ENCODE assay signal across 29 cellular contexts in the genomic region with DNA sequence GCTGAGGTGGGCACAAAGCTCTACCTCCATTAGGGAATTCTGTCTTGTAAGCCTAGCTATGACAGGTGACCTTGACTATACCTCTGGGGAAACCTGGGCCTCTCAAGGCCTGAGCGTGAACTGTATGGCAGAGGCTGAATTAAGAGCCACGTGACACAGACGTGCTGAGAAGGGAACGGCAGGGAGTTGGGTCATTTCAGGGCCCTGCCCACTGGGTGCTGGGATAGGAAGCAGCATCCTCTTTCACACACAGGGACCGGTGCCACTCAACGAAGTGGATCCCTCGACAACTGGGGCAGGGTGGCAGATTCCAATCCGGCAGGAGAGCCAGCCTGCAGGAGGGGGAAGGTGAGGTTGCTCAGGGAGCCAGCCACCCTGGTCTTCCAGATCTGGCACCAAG. TPM values are rescaled to one million over a fixed set of nuclear protein-coding genes. Genes with fewer than 3 reads are reported as not detected.
A peak's percentile ranks its signal among the peaks of the same experiment; 100 is the strongest.
DNase-seq lines count a peak whose midpoint lies in the region; ATAC-seq and TF ChIP-seq lines count a peak whose summit lies in the region.
"Had no signal": no experiment of that assay in that cellular context is flagged by ENCODE, and none has a peak within 500 bp of the region (broad histone marks: within the 10 kb centered on the region; RNA-seq: fewer than 3 reads in every experiment).

No MANE protein-coding gene starts in this region.

- TF ChIP-seq CTCF in neutrophil (IDR thresholded peaks at IDR 0.05) (no peak), upper lobe of right lung (IDR thresholded peaks at IDR 0.05) (no peak)

- DNase-seq in Right ventricle myocardium inferior (ENCODE audit: missing footprints) (no peak), cardiac septum (ENCODE audit: low spot score) (no peak), left ventricle myocardium superior (peak; percentile 57), upper lobe of right lung (no peak), ecto neural progenitor cell (ENCODE audit: low spot score) (no peak)
- DNase-seq in stimulated activated CD4-positive, alpha-beta T cell treated with anti-CD3 and anti-CD28 coated beads, Interleukin-15, amount 100 ng/mL, for 24 hours: no peak
- DNase-seq: 8988T; activated CD8-positive, alpha-beta T cell treated with anti-CD3 and anti-CD28 coated beads, Interleukin-2, amount 10 ng/mL, durations not matched to agents 7 days and 5 days; activated naive CD4-positive, alpha-beta T cell treated with anti-CD3 and anti-CD28 coated beads, Interleukin-2, amount 10 ng/mL, durations not matched to agents 7 days and 5 days; brain microvascular endothelial cell; CD4-positive, alpha-beta memory T cell; DMS 273 treated with DMSO at 0.1 percent for 48 hours; immature natural killer cell; MM.1S; NCI-H2029; NCI-H2227 treated with DMSO at 0.1 percent for 48 hours; NCI-H69; nucleus accumbens; SIG-M5; small intestine; stimulated activated CD4-positive, alpha-beta T cell treated with anti-CD3 and anti-CD28 coated beads, Interleukin-2, amount 100 ng/mL, for 24 hours; stimulated activated naive CD8-positive, alpha-beta T cell treated with anti-CD3 and anti-CD28 coated beads, Interleukin-15, Interleukin-2, amounts not matched to agents 100 U/mL and 50 U/mL, for 24 hours; T-helper 9 cell; testis; uterus had no signal

- H3K9me3 ChIP-seq in neutrophil (no peaks in the 10 kb centered on the region), upper lobe of right lung (no peaks in the 10 kb centered on the region)
- H3K9me3 ChIP-seq: testis, uterus had no signal

- ATAC-seq in Right ventricle myocardium inferior: peak; percentile 73
- ATAC-seq in left ventricle myocardium superior: peak; percentile 74
- ATAC-seq in upper lobe of right lung: peak; percentile 89
- no peak for ATAC-seq in GM18868 (IDR thresholded peaks at IDR 0.05; ENCODE audit: unreplicated experiment)
- ATAC-seq: activated CD8-positive, alpha-beta T cell treated with anti-CD3 and anti-CD28 coated beads, Interleukin-2, amount 10 ng/mL, durations not matched to agents 7 days and 5 days; stimulated activated naive CD8-positive, alpha-beta T cell treated with anti-CD3 and anti-CD28 coated beads, Interleukin-15, Interleukin-2, amounts not matched to agents 100 U/mL and 50 U/mL, for 24 hours had no signal

- H3K4me3 ChIP-seq in neutrophil (ENCODE audit: low read depth in 1 of 2, low read length in 1 of 2): peak overlapping the region; percentile 53 to 54
- no peak overlapping the region for H3K4me3 ChIP-seq in upper lobe of right lung
- H3K4me3 ChIP-seq: testis, uterus had no signal

- H3K4me1 ChIP-seq in neutrophil (ENCODE audit: control insufficient read depth in 1 of 2, insufficient read depth in 1 of 2, low read depth in 1 of 2, low read length in 1 of 2): peaks cover 55 to 63% of the 10 kb centered on the region in 2 experiments
- H3K4me1 ChIP-seq in upper lobe of right lung: peaks cover 15% of the 10 kb centered on the region
- H3K4me1 ChIP-seq: uterus had no signal

- H3K27ac ChIP-seq in neutrophil: peak overlapping the region; percentile 90
- H3K27ac ChIP-seq in upper lobe of right lung: no peak overlapping the region
- H3K27ac ChIP-seq: brain microvascular endothelial cell, uterus had no signal

- intact Hi-C loops in Right ventricle myocardium inferior (cut with DNase I): no loop called here
- intact Hi-C loops in cardiac septum (cut with DNase I): no loop called here
- intact Hi-C loops in left ventricle myocardium superior (cut with micrococcal nuclease): no loop called here
- intact Hi-C loops in upper lobe of right lung (cut with DNase I): no loop called here

- H3K36me3 ChIP-seq in neutrophil (peaks cover 17% of the 10 kb centered on the region), upper lobe of right lung (no peaks in the 10 kb centered on the region)
- H3K36me3 ChIP-seq: brain microvascular endothelial cell, uterus had no signal

- no peaks in the 10 kb centered on the region for H3K27me3 ChIP-seq in neutrophil
- H3K27me3 ChIP-seq in upper lobe of right lung: no peaks in the 10 kb centered on the region
- H3K27me3 ChIP-seq: brain microvascular endothelial cell, testis, uterus had no signal

RNA-seq across cellular contexts. Expression of gene ASF1B, which starts 9.2 kb away (rescaled TPM):
- total RNA-seq in Right ventricle myocardium inferior (2.0 TPM), cardiac septum (0.70 TPM), left ventricle myocardium superior (1.6 TPM), upper lobe of right lung (1.9 TPM)

RNA-seq across cellular contexts. Expression of gene PRKACA, which starts 9.6 kb away (rescaled TPM):
- 494 TPM for total RNA-seq in Right ventricle myocardium inferior
- total RNA-seq in cardiac septum: 487 TPM
- 514 TPM for total RNA-seq in left ventricle myocardium superior
- total RNA-seq in upper lobe of right lung: 85.7 TPM

RNA-seq across cellular contexts. Expression of gene SAMD1, which starts 36.6 kb away (rescaled TPM):
- 60.2 TPM for total RNA-seq in Right ventricle myocardium inferior
- 41.8 TPM for total RNA-seq in cardiac septum
- 58.0 TPM for total RNA-seq in left ventricle myocardium superior
- total RNA-seq in upper lobe of right lung: 45.9 TPM

RNA-seq across cellular contexts. Expression of gene C19orf67, which starts 41.6 kb away (rescaled TPM):
- total RNA-seq in Right ventricle myocardium inferior: not detected
- total RNA-seq in cardiac septum: not detected
- total RNA-seq in left ventricle myocardium superior: not detected
- total RNA-seq in upper lobe of right lung: not detected
- total RNA-seq: activated CD8-positive, alpha-beta T cell treated with anti-CD3 and anti-CD28 coated beads, Interleukin-2, amount 10 ng/mL, durations not matched to agents 7 days and 5 days; chondrocyte; H4 had no signal

RNA-seq across cellular contexts. Expression of gene MISP3, which starts 54.6 kb away (rescaled TPM):
- total RNA-seq in Right ventricle myocardium inferior (7.3 TPM), cardiac septum (7.9 TPM), left ventricle myocardium superior (6.8 TPM), upper lobe of right lung (6.7 TPM)
